10 cellular contexts compared by ENCODE assay signal in genomic region chr15:26628879-26629529, GRCh38.
A peak's percentile ranks its signal among the peaks of the same experiment; 100 is the strongest.
DNase-seq lines count a peak whose midpoint lies in the region; TF ChIP-seq lines count a peak whose summit lies in the region.
"Had no signal": no experiment of that assay in that cellular context is flagged by ENCODE, and none has a peak within 500 bp of the region (broad histone marks: within the 10 kb centered on the region; RNA-seq: fewer than 3 reads in every experiment).

No MANE protein-coding gene starts in this region.

- H4K5ac ChIP-seq in mesendoderm (ENCODE audit: low read length) = no peak overlapping the region

- H2AK5ac ChIP-seq in mesendoderm (ENCODE audit: low read length) = peak overlapping the region; percentile 18

- no peak overlapping the region for H4K8ac ChIP-seq in mesendoderm (ENCODE audit: low read depth, low read length)

- H3K56ac ChIP-seq in mesendoderm (ENCODE audit: low read length) = peak overlapping the region; percentile 45

- CTCF ChIA-PET in AG04449 (lab: Yijun Ruan, JAX) = no interaction called here

- H3K79me1 ChIP-seq in mesendoderm (ENCODE audit: low read length) = peaks cover 10% of the 10 kb centered on the region

- no CpG with 5 or more reads among the region's 41 CpGs for WGBS in mesendoderm (ENCODE audit: extremely low coverage, insufficient coverage, low lambda C conversion rate)

- peaks cover 28% of the 10 kb centered on the region for H3K79me2 ChIP-seq in mesendoderm (ENCODE audit: control insufficient read depth, insufficient read depth, low read length)

- peak overlapping the region; percentile 6 for H3K18ac ChIP-seq in mesendoderm (ENCODE audit: low read length)

- H2BK5ac ChIP-seq in mesendoderm (ENCODE audit: low read length) = peak overlapping the region; percentile 71

- no peaks in the 10 kb centered on the region for H3K27me3 ChIP-seq in mesendoderm (ENCODE audit: insufficient read depth, low read length, poor library complexity)

- H2BK15ac ChIP-seq in mesendoderm (replicated peaks; ENCODE audit: low read depth) = no peak overlapping the region

- H3K4me2 ChIP-seq in mesendoderm (ENCODE audit: low read length) = no peak overlapping the region

- no peak overlapping the region for H3K4ac ChIP-seq in mesendoderm (ENCODE audit: low read depth, low read length)

- no peak overlapping the region for H2BK120ac ChIP-seq in mesendoderm (ENCODE audit: low read depth, low read length)

- peak overlapping the region; percentile 15; the same call in 1 of the 2 replicates for H3K4me3 ChIP-seq in AG04449 (ENCODE audit: low read depth, low read length)
- H3K4me3 ChIP-seq in epithelial cell of esophagus (ENCODE audit: low read length) = peak overlapping the region; percentile 31
- no peak overlapping the region for H3K4me3 ChIP-seq in mesendoderm (ENCODE audit: low read length)

- H3K9ac ChIP-seq in mesendoderm (ENCODE audit: low read length) = peak overlapping the region; percentile 48

- H3K36me3 ChIP-seq in mesendoderm (ENCODE audit: control insufficient read depth, insufficient read depth, low read length) = no peaks in the 10 kb centered on the region

- peaks cover 29% of the 10 kb centered on the region for H3K4me1 ChIP-seq in mesendoderm (ENCODE audit: control insufficient read depth, low read depth, low read length)

- no peak for DNase-seq in AG04449 (ENCODE audit: low read depth, low spot score)
- DNase-seq in NCI-H1417 treated with DMSO at 0.1 percent for 48 hours (lab: John Stamatoyannopoulos, UW) = peak; percentile 77
- DNase-seq in epithelial cell of esophagus (ENCODE audit: low read depth) = peak; percentile 50
- DNase-seq in mesendoderm = peak; percentile 77
- DNase-seq in COR-L47 (lab: John Stamatoyannopoulos, UW) = no peak
- DNase-seq in GF-D8 (lab: John Stamatoyannopoulos, UW) = no peak
- no peak for DNase-seq in RPMI8226
- no peak for DNase-seq in GM19238 (ENCODE audit: insufficient read length, low spot score)
- DNase-seq: activated B cell treated with CpG ODN at 0.5 μM for 24 hours, DND-41 had no signal

- TF ChIP-seq CTCF in AG04449 (IDR thresholded peaks at IDR 0.05; ENCODE audit: insufficient read depth, low read length, missing control alignments) (no peak), epithelial cell of esophagus (IDR thresholded peaks at IDR 0.05; ENCODE audit: insufficient read depth, low read depth, low read length, missing control alignments) (no peak)

- peak overlapping the region; percentile 15 for H3K27ac ChIP-seq in mesendoderm (ENCODE audit: low read depth, low read length)

- no peak overlapping the region for H3K23ac ChIP-seq in mesendoderm (ENCODE audit: low read length)

- POLR2A ChIA-PET in AG04449 (lab: Yijun Ruan, JAX) = no interaction called here

Comparison
In these comparisons a context has a peak if more than half of its experiments do, and no peak if none do; other contexts are left out.
1. DNase-seq: peak in NCI-H1417 treated with DMSO at 0.1 percent for 48 hours (single experiment), epithelial cell of esophagus (single experiment) and mesendoderm (single experiment); none in AG04449 (single experiment), COR-L47 (single experiment), GF-D8 (single experiment), RPMI8226 (single experiment) and GM19238 (single experiment).